8 cellular contexts compared by ENCODE assay signal in genomic region chr14:75259510-75259855, GRCh38. TPM values are rescaled to one million over a fixed set of nuclear protein-coding genes. Genes with fewer than 3 reads are reported as not detected.
DNase-seq lines count a peak whose midpoint lies in the region; FAIRE-seq and TF ChIP-seq lines count a peak whose summit lies in the region.

No MANE protein-coding gene starts in this region.

- H4K20me1 ChIP-seq in OCI-LY7 (ENCODE audit: insufficient read depth, low read length), result no peaks in the 10 kb centered on the region

- no peaks in the 10 kb centered on the region for H3K9me2 ChIP-seq in OCI-LY7 (ENCODE audit: insufficient read depth, low read length)

- peak overlapping the region; percentile 94 for H3K27ac Mint-ChIP-seq in T-helper 1 cell treated with Interleukin-12 subunit alpha and Interleukin-12 subunit beta and Interleukin-4 antibody, amounts not matched to agents 30 μg/mL and 1 μg/mL, for 36 hours

- no peak for FAIRE-seq in GM19239 (lab: Jason Lieb, UNC)

- H2AFZ ChIP-seq in OCI-LY7 (ENCODE audit: low read length), result peak overlapping the region; percentile 95

- H3K9ac ChIP-seq in mucosa of stomach (ENCODE audit: low read length), result peak overlapping the region; percentile 91

- no peak; the same call in 1 of the 2 replicates for TF ChIP-seq CTCF in OCI-LY7 (conservative IDR thresholded peaks at IDR 0.05; ENCODE audit: low read length)

- H3K4me1 Mint-ChIP-seq in T-helper 1 cell treated with Interleukin-12 subunit alpha and Interleukin-12 subunit beta and Interleukin-4 antibody, amounts not matched to agents 30 μg/mL and 1 μg/mL, for 36 hours (ENCODE audit: low read depth), result peaks cover 16% of the 10 kb centered on the region

- no peak for DNase-seq in T-helper 1 cell
- no peak for DNase-seq in OCI-LY7 (ENCODE audit: low spot score)
- peak; percentile 80 for DNase-seq in dermis blood vessel endothelial cell
- DNase-seq in cerebellar cortex (ENCODE audit: low spot score), result no peak
- no peak for DNase-seq in GM19239 (ENCODE audit: insufficient read length, low spot score)
- DNase-seq in hepatic stellate cell (ENCODE audit: low spot score), result no peak

- H3K79me2 ChIP-seq in OCI-LY7 (ENCODE audit: insufficient read depth, low read depth, low read length), result no peaks in the 10 kb centered on the region

- CTCF ChIA-PET in OCI-LY7 (lab: Charles Lee; ENCODE audit: unreplicated experiment), result no interaction called here

- H3K9me3 Mint-ChIP-seq in T-helper 1 cell treated with Interleukin-12 subunit alpha and Interleukin-12 subunit beta and Interleukin-4 antibody, amounts not matched to agents 30 μg/mL and 1 μg/mL, for 36 hours, result no peaks in the 10 kb centered on the region

- H3K27me3 Mint-ChIP-seq in T-helper 1 cell treated with Interleukin-12 subunit alpha and Interleukin-12 subunit beta and Interleukin-4 antibody, amounts not matched to agents 30 μg/mL and 1 μg/mL, for 36 hours (ENCODE audit: low read depth), result peaks cover 66% of the 10 kb centered on the region

- BruUV-seq in OCI-LY7 (replicated peaks; lab: Mats Ljungman, UMichigan), result no TSS peak

- POLR2A ChIA-PET in OCI-LY7 (lab: Charles Lee), result interaction anchor here (1.7 kb wide), 1 partner anchor 10 kb away, joined by 6 read pairs; no protein-coding TSS in a partner anchor

- H3K4me1 ChIP-seq in OCI-LY7 (ENCODE audit: insufficient read depth, low read length, poor library complexity, severe bottlenecking) (peaks cover 56% of the 10 kb centered on the region), mucosa of stomach (ENCODE audit: control insufficient read depth, insufficient read depth, low read length) (peaks cover 53% of the 10 kb centered on the region)

- peak overlapping the region; percentile 64 for H3K4me3 ChIP-seq in OCI-LY7 (ENCODE audit: low read depth, low read length, poor library complexity, severe bottlenecking)
- peak overlapping the region; percentile 57 for H3K4me3 ChIP-seq in mucosa of stomach (ENCODE audit: low read length)

- peak overlapping the region; percentile 84 for H3K4me3 Mint-ChIP-seq in T-helper 1 cell treated with Interleukin-12 subunit alpha and Interleukin-12 subunit beta and Interleukin-4 antibody, amounts not matched to agents 30 μg/mL and 1 μg/mL, for 36 hours

- H3K36me3 Mint-ChIP-seq in T-helper 1 cell treated with Interleukin-12 subunit alpha and Interleukin-12 subunit beta and Interleukin-4 antibody, amounts not matched to agents 30 μg/mL and 1 μg/mL, for 36 hours (ENCODE audit: low read depth), result no peaks in the 10 kb centered on the region

- H3K27ac ChIP-seq in OCI-LY7 (ENCODE audit: low read depth, low read length, poor library complexity, severe bottlenecking), result peak overlapping the region; percentile 1

- H3K27me3 ChIP-seq in mucosa of stomach (ENCODE audit: control insufficient read depth, insufficient read depth, low read length), result no peaks in the 10 kb centered on the region

- H3K9me3 ChIP-seq in OCI-LY7 (ENCODE audit: low read length) (no peaks in the 10 kb centered on the region), mucosa of stomach (ENCODE audit: control insufficient read depth, low read length) (no peaks in the 10 kb centered on the region)

- H3K4me2 ChIP-seq in OCI-LY7 (ENCODE audit: low read length), result peak overlapping the region; percentile 91

- H3K36me3 ChIP-seq in OCI-LY7 (ENCODE audit: insufficient read depth, low read length) (no peaks in the 10 kb centered on the region), mucosa of stomach (ENCODE audit: control insufficient read depth, insufficient read depth, low read length) (no peaks in the 10 kb centered on the region)

- intact Hi-C loops in OCI-LY7 (cut with micrococcal nuclease; ENCODE audit: unreplicated experiment), result no loop called here

RNA-seq across cellular contexts. Expression of gene FOS, which starts 19.1 kb away (rescaled TPM):
- total RNA-seq in OCI-LY7 (2014; rRNA removed; shearing (Covaris generic)), result 12.4 and 16.9 TPM in 2 replicates
- 3.3 and 4.6 TPM in 2 replicates for total RNA-seq in OCI-LY7 (2022)
- total RNA-seq in dermis blood vessel endothelial cell, result 8.2 and 127 TPM in 2 replicates
